In the genomic region with DNA sequence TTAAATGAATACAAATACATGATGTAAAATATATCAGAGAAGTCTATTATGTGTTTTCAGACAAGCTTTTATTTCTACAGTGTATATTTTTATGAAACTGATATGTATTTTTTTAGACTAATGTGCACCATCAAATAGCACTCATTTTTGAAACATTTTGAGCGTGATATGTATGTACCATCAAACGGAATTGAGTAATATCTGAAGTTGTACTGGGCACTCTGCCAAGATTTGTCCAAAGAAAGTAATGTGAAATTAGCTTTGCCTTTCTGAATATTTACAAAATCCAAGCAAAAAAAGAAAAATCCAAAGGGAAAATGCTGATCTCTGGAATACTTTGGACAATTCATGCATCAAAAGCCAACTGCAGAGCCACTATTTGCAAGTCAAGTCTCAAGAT, we compare ENCODE assay signal across 24 cellular contexts.
"Had no signal": no experiment of that assay in that cellular context is flagged by ENCODE, and none has a peak within 500 bp of the region (broad histone marks: within the 10 kb centered on the region; RNA-seq: fewer than 3 reads in every experiment).

No MANE protein-coding gene starts in this region.

- H3K27ac ChIP-seq: body of pancreas had no signal

- H3K4me3 ChIP-seq: body of pancreas had no signal

- H3K36me3 Mint-ChIP-seq: activated naive CD8-positive, alpha-beta T cell had no signal

- H3K27ac Mint-ChIP-seq: activated B cell treated with CpG ODN at 0.5 μM for 24 hours; activated CD4-positive, alpha-beta memory T cell treated with anti-CD3 and anti-CD28 coated beads, Interleukin-2, amount 10 ng/mL, durations not matched to agents 7 days and 5 days; activated naive CD4-positive, alpha-beta T cell treated with anti-CD3 and anti-CD28 coated beads for 36 hours; activated naive CD8-positive, alpha-beta T cell; activated T-helper 17 cell treated with anti-CD3 and anti-CD28 coated beads, Interleukin-2, amount 50 U/mL, for 72 hours; T-helper 17 cell had no signal

- ATAC-seq: activated T-helper 17 cell treated with anti-CD3 and anti-CD28 coated beads, Interleukin-2, amount 50 U/mL, for 72 hours; body of pancreas; T-helper 17 cell had no signal

- H3K27me3 ChIP-seq: body of pancreas had no signal

- H3K4me1 Mint-ChIP-seq: activated B cell treated with CpG ODN at 0.5 μM for 24 hours; activated CD4-positive, alpha-beta memory T cell treated with anti-CD3 and anti-CD28 coated beads, Interleukin-2, amount 10 ng/mL, durations not matched to agents 7 days and 5 days; activated T-helper 17 cell treated with anti-CD3 and anti-CD28 coated beads, Interleukin-2, amount 50 U/mL, for 72 hours; T-helper 17 cell had no signal

- DNase-seq: activated B cell treated with CpG ODN at 0.5 μM for 24 hours; activated CD4-positive, alpha-beta memory T cell treated with anti-CD3 and anti-CD28 coated beads, Interleukin-2, amount 10 ng/mL, durations not matched to agents 7 days and 5 days; activated CD4-positive, alpha-beta T cell treated with anti-CD3 and anti-CD28 coated beads, Interleukin-2, amount 50 U/mL, for 1 hour; activated gamma-delta T cell; activated naive CD4-positive, alpha-beta T cell treated with anti-CD3 and anti-CD28 coated beads for 36 hours; activated T-cell treated with anti-CD3 and anti-CD28 coated beads for 4 hours; activated T-cell treated with anti-CD3 and anti-CD28 coated beads, Interleukin-2, amount 50 U/mL, for 48 hours; anterior cingulate cortex; body of pancreas; cerebellar nuclear complex; IMR-90; KG1; NCI-H1092; NCI-H1436 treated with DMSO at 0.1 percent for 48 hours; NCI-H187; NCI-H2081; NCI-H446 treated with DMSO at 0.1 percent for 48 hours; NCI-H524 treated with DMSO at 0.1 percent for 48 hours; NCI-H748 treated with DMSO at 0.1 percent for 48 hours; SIG-M5; T-helper 17 cell; T-helper 9 cell had no signal

- H3K9me3 ChIP-seq: body of pancreas had no signal

- H3K4me3 Mint-ChIP-seq: activated B cell treated with CpG ODN at 0.5 μM for 24 hours; activated CD4-positive, alpha-beta memory T cell treated with anti-CD3 and anti-CD28 coated beads, Interleukin-2, amount 10 ng/mL, durations not matched to agents 7 days and 5 days; activated naive CD4-positive, alpha-beta T cell treated with anti-CD3 and anti-CD28 coated beads for 36 hours; activated naive CD8-positive, alpha-beta T cell; activated T-helper 17 cell treated with anti-CD3 and anti-CD28 coated beads, Interleukin-2, amount 50 U/mL, for 72 hours; T-helper 17 cell had no signal

- H3K27me3 Mint-ChIP-seq: activated B cell treated with CpG ODN at 0.5 μM for 24 hours; activated CD4-positive, alpha-beta memory T cell treated with anti-CD3 and anti-CD28 coated beads, Interleukin-2, amount 10 ng/mL, durations not matched to agents 7 days and 5 days; activated naive CD8-positive, alpha-beta T cell; activated T-helper 17 cell treated with anti-CD3 and anti-CD28 coated beads, Interleukin-2, amount 50 U/mL, for 72 hours; T-helper 17 cell had no signal
